In the genomic region with DNA sequence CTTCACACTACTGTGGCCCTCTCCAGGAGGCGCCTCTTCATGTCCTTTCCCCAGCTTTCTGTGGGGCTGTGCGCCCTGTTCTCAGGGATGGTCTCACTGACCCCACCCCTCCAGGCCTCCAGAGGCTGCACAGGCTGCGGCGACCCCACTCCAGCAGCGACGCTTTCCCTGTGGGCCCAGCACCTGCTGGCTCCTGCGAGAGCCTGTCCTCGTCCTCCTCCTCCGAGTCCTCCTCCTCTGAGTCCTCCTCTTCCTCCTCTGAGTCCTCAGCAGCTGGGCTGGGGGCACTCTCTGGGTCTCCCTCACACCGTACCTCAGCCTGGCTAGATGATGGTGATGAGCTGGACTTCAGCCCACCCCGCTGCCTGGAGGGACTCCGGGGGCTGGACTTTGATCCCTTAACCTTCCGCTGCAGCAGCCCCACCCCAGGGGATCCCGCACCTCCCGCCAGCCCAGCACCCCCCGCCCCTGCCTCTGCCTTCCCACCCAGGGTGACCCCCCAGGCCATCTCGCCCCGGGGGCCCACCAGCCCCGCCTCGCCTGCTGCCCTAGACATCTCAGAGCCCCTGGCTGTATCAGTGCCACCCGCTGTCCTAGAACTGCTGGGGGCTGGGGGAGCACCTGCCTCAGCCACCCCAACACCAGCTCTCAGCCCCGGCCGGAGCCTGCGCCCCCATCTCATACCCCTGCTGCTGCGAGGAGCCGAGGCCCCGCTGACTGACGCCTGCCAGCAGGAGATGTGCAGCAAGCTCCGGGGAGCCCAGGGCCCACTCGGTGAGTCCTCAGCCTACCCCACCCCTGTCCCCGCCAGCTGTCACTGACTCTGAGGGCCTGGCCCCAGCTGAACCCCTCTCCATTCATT, we compare ENCODE assay signal across 3 cellular contexts.
TF ChIP-seq lines count a peak whose summit lies in the region.

No MANE protein-coding gene starts in this region.

TF ChIP-seq in GM23338, 12 proteins besides CTCF, POLR2A, EP300 and RAD21 (continues in another document):
- TF ChIP-seq POLR2AphosphoS5 (IDR thresholded peaks at IDR 0.05; ENCODE audit: low read depth) (no peak), JUNB (IDR thresholded peaks at IDR 0.05; ENCODE audit: unreplicated experiment) (no peak), NANOG (IDR thresholded peaks at IDR 0.05; ENCODE audit: borderline replicate concordance) (no peak), CREB1 (CRISPR knock-in tag; IDR thresholded peaks at IDR 0.05; ENCODE audit: low read depth) (no peak), STAT1 (IDR thresholded peaks at IDR 0.05; ENCODE audit: unreplicated experiment) (no peak)
- TF ChIP-seq, protein P1, sequence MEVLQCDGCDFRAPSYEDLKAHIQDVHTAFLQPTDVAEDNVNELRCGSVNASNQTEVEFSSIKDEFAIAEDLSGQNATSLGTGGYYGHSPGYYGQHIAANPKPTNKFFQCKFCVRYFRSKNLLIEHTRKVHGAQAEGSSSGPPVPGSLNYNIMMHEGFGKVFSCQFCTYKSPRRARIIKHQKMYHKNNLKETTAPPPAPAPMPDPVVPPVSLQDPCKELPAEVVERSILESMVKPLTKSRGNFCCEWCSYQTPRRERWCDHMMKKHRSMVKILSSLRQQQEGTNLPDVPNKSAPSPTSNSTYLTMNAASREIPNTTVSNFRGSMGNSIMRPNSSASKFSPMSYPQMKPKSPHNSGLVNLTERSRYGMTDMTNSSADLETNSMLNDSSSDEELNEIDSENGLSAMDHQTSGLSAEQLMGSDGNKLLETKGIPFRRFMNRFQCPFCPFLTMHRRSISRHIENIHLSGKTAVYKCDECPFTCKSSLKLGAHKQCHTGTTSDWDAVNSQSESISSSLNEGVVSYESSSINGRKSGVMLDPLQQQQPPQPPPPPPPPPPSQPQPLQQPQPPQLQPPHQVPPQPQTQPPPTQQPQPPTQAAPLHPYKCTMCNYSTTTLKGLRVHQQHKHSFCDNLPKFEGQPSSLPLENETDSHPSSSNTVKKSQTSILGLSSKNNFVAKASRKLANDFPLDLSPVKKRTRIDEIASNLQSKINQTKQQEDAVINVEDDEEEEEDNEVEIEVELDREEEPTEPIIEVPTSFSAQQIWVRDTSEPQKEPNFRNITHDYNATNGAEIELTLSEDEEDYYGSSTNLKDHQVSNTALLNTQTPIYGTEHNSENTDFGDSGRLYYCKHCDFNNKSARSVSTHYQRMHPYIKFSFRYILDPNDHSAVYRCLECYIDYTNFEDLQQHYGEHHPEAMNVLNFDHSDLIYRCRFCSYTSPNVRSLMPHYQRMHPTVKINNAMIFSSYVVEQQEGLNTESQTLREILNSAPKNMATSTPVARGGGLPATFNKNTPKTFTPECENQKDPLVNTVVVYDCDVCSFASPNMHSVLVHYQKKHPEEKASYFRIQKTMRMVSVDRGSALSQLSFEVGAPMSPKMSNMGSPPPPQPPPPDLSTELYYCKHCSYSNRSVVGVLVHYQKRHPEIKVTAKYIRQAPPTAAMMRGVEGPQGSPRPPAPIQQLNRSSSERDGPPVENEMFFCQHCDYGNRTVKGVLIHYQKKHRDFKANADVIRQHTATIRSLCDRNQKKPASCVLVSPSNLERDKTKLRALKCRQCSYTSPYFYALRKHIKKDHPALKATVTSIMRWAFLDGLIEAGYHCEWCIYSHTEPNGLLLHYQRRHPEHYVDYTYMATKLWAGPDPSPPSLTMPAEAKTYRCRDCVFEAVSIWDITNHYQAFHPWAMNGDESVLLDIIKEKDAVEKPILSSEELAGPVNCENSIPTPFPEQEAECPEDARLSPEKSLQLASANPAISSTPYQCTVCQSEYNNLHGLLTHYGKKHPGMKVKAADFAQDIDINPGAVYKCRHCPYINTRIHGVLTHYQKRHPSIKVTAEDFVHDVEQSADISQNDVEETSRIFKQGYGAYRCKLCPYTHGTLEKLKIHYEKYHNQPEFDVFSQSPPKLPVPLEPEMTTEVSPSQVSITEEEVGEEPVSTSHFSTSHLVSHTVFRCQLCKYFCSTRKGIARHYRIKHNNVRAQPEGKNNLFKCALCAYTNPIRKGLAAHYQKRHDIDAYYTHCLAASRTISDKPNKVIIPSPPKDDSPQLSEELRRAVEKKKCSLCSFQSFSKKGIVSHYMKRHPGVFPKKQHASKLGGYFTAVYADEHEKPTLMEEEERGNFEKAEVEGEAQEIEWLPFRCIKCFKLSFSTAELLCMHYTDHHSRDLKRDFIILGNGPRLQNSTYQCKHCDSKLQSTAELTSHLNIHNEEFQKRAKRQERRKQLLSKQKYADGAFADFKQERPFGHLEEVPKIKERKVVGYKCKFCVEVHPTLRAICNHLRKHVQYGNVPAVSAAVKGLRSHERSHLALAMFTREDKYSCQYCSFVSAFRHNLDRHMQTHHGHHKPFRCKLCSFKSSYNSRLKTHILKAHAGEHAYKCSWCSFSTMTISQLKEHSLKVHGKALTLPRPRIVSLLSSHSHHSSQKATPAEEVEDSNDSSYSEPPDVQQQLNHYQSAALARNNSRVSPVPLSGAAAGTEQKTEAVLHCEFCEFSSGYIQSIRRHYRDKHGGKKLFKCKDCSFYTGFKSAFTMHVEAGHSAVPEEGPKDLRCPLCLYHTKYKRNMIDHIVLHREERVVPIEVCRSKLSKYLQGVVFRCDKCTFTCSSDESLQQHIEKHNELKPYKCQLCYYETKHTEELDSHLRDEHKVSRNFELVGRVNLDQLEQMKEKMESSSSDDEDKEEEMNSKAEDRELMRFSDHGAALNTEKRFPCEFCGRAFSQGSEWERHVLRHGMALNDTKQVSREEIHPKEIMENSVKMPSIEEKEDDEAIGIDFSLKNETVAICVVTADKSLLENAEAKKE (CRISPR knock-in tag; IDR thresholded peaks at IDR 0.05): no peak

TF ChIP-seq in HEK293, 187 proteins besides CTCF, POLR2A, EP300 and RAD21:
- peak; percentile 17; the same call in 1 of the 2 replicates for TF ChIP-seq GLIS1 (tag by site-specific recombination; IDR thresholded peaks at IDR 0.05)
- TF ChIP-seq ZNF521 (tag by site-specific recombination; IDR thresholded peaks at IDR 0.05): no peak
- TF ChIP-seq GLIS2 (tag by site-specific recombination; IDR thresholded peaks at IDR 0.05): peak; percentile 46; the same call in 1 of the 2 replicates
- peak; percentile 84 for TF ChIP-seq ZIC2 (tag by site-specific recombination; IDR thresholded peaks at IDR 0.05)

TF ChIP-seq in K562, 482 proteins besides CTCF, POLR2A, EP300 and RAD21:
- TF ChIP-seq, protein P2, sequence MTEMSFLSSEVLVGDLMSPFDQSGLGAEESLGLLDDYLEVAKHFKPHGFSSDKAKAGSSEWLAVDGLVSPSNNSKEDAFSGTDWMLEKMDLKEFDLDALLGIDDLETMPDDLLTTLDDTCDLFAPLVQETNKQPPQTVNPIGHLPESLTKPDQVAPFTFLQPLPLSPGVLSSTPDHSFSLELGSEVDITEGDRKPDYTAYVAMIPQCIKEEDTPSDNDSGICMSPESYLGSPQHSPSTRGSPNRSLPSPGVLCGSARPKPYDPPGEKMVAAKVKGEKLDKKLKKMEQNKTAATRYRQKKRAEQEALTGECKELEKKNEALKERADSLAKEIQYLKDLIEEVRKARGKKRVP (CRISPR knock-in tag; IDR thresholded peaks at IDR 0.05): no peak
- TF ChIP-seq, protein P3, sequence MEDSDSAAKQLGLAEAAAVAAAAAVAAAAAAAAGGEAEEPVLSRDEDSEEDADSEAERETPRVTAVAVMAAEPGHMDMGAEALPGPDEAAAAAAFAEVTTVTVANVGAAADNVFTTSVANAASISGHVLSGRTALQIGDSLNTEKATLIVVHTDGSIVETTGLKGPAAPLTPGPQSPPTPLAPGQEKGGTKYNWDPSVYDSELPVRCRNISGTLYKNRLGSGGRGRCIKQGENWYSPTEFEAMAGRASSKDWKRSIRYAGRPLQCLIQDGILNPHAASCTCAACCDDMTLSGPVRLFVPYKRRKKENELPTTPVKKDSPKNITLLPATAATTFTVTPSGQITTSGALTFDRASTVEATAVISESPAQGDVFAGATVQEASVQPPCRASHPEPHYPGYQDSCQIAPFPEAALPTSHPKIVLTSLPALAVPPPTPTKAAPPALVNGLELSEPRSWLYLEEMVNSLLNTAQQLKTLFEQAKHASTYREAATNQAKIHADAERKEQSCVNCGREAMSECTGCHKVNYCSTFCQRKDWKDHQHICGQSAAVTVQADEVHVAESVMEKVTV (CRISPR knock-in tag; IDR thresholded peaks at IDR 0.05): no peak
- no peak for TF ChIP-seq TEAD4 (IDR thresholded peaks at IDR 0.05; ENCODE audit: low read length)
- TF ChIP-seq TEAD4 (CRISPR knock-in tag; IDR thresholded peaks at IDR 0.05; ENCODE audit: borderline replicate concordance): no peak
- TF ChIP-seq, protein P4, sequence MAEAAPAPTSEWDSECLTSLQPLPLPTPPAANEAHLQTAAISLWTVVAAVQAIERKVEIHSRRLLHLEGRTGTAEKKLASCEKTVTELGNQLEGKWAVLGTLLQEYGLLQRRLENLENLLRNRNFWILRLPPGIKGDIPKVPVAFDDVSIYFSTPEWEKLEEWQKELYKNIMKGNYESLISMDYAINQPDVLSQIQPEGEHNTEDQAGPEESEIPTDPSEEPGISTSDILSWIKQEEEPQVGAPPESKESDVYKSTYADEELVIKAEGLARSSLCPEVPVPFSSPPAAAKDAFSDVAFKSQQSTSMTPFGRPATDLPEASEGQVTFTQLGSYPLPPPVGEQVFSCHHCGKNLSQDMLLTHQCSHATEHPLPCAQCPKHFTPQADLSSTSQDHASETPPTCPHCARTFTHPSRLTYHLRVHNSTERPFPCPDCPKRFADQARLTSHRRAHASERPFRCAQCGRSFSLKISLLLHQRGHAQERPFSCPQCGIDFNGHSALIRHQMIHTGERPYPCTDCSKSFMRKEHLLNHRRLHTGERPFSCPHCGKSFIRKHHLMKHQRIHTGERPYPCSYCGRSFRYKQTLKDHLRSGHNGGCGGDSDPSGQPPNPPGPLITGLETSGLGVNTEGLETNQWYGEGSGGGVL (CRISPR knock-in tag; IDR thresholded peaks at IDR 0.05): no peak
- TF ChIP-seq SAFB (IDR thresholded peaks at IDR 0.05; ENCODE audit: borderline replicate concordance, low read depth, low read length): no peak
- TF ChIP-seq CBX8 (IDR thresholded peaks at IDR 0.05; ENCODE audit: borderline replicate concordance, extremely low read depth, low read depth, low read length, poor library complexity, severe bottlenecking): no peak
- TF ChIP-seq ELF1 (tag; IDR thresholded peaks at IDR 0.05): no peak
- TF ChIP-seq RBFOX2 (IDR thresholded peaks at IDR 0.05; ENCODE audit: low read depth, low read length): 0 out of 2 replicates have a peak, but pooled peaks have one; percentile 18
- TF ChIP-seq MAFG (tag; conservative IDR thresholded peaks at IDR 0.05): no peak
- no peak for TF ChIP-seq MTA1 (IDR thresholded peaks at IDR 0.05; ENCODE audit: borderline replicate concordance)
- no peak for TF ChIP-seq ZNF589 (CRISPR knock-in tag; IDR thresholded peaks at IDR 0.05; ENCODE audit: low read depth)
- peak; percentile 79 for TF ChIP-seq ZNF263 (CRISPR knock-in tag; IDR thresholded peaks at IDR 0.05; ENCODE audit: borderline replicate concordance)
- no peak for TF ChIP-seq ZZZ3 (IDR thresholded peaks at IDR 0.05)
- TF ChIP-seq, protein P5, sequence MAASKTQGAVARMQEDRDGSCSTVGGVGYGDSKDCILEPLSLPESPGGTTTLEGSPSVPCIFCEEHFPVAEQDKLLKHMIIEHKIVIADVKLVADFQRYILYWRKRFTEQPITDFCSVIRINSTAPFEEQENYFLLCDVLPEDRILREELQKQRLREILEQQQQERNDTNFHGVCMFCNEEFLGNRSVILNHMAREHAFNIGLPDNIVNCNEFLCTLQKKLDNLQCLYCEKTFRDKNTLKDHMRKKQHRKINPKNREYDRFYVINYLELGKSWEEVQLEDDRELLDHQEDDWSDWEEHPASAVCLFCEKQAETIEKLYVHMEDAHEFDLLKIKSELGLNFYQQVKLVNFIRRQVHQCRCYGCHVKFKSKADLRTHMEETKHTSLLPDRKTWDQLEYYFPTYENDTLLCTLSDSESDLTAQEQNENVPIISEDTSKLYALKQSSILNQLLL (CRISPR knock-in tag; IDR thresholded peaks at IDR 0.05; ENCODE audit: borderline replicate concordance): no peak
